2 cellular contexts compared by ENCODE assay signal in genomic region chr5:128673970-128674369, GRCh38.
A peak's percentile ranks its signal among the peaks of the same experiment; 100 is the strongest.
TF ChIP-seq lines count a peak whose summit lies in the region.

No MANE protein-coding gene starts in this region.

TF ChIP-seq in GM23338, 12 proteins besides CTCF, POLR2A, EP300 and RAD21 (continued from another document):
- TF ChIP-seq, protein P1, sequence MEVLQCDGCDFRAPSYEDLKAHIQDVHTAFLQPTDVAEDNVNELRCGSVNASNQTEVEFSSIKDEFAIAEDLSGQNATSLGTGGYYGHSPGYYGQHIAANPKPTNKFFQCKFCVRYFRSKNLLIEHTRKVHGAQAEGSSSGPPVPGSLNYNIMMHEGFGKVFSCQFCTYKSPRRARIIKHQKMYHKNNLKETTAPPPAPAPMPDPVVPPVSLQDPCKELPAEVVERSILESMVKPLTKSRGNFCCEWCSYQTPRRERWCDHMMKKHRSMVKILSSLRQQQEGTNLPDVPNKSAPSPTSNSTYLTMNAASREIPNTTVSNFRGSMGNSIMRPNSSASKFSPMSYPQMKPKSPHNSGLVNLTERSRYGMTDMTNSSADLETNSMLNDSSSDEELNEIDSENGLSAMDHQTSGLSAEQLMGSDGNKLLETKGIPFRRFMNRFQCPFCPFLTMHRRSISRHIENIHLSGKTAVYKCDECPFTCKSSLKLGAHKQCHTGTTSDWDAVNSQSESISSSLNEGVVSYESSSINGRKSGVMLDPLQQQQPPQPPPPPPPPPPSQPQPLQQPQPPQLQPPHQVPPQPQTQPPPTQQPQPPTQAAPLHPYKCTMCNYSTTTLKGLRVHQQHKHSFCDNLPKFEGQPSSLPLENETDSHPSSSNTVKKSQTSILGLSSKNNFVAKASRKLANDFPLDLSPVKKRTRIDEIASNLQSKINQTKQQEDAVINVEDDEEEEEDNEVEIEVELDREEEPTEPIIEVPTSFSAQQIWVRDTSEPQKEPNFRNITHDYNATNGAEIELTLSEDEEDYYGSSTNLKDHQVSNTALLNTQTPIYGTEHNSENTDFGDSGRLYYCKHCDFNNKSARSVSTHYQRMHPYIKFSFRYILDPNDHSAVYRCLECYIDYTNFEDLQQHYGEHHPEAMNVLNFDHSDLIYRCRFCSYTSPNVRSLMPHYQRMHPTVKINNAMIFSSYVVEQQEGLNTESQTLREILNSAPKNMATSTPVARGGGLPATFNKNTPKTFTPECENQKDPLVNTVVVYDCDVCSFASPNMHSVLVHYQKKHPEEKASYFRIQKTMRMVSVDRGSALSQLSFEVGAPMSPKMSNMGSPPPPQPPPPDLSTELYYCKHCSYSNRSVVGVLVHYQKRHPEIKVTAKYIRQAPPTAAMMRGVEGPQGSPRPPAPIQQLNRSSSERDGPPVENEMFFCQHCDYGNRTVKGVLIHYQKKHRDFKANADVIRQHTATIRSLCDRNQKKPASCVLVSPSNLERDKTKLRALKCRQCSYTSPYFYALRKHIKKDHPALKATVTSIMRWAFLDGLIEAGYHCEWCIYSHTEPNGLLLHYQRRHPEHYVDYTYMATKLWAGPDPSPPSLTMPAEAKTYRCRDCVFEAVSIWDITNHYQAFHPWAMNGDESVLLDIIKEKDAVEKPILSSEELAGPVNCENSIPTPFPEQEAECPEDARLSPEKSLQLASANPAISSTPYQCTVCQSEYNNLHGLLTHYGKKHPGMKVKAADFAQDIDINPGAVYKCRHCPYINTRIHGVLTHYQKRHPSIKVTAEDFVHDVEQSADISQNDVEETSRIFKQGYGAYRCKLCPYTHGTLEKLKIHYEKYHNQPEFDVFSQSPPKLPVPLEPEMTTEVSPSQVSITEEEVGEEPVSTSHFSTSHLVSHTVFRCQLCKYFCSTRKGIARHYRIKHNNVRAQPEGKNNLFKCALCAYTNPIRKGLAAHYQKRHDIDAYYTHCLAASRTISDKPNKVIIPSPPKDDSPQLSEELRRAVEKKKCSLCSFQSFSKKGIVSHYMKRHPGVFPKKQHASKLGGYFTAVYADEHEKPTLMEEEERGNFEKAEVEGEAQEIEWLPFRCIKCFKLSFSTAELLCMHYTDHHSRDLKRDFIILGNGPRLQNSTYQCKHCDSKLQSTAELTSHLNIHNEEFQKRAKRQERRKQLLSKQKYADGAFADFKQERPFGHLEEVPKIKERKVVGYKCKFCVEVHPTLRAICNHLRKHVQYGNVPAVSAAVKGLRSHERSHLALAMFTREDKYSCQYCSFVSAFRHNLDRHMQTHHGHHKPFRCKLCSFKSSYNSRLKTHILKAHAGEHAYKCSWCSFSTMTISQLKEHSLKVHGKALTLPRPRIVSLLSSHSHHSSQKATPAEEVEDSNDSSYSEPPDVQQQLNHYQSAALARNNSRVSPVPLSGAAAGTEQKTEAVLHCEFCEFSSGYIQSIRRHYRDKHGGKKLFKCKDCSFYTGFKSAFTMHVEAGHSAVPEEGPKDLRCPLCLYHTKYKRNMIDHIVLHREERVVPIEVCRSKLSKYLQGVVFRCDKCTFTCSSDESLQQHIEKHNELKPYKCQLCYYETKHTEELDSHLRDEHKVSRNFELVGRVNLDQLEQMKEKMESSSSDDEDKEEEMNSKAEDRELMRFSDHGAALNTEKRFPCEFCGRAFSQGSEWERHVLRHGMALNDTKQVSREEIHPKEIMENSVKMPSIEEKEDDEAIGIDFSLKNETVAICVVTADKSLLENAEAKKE (CRISPR knock-in tag; IDR thresholded peaks at IDR 0.05) = no peak
- no peak for TF ChIP-seq ZNF331 (CRISPR knock-in tag; IDR thresholded peaks at IDR 0.05; ENCODE audit: low read depth)

TF ChIP-seq in Ishikawa, 13 proteins besides CTCF, POLR2A, EP300 and RAD21 (continued from another document):
- TF ChIP-seq FOXM1 (IDR thresholded peaks at IDR 0.05; ENCODE audit: borderline replicate concordance, low read depth) (peak; percentile 81), TCF12 (IDR thresholded peaks at IDR 0.05; ENCODE audit: low read depth) (peak; percentile 88), EGR1 (IDR thresholded peaks at IDR 0.05) (no peak), YY1 (IDR thresholded peaks at IDR 0.05; ENCODE audit: low read depth) (peak; percentile 63; the same call in 1 of the 2 replicates), TEAD4 (IDR thresholded peaks at IDR 0.05) (peak; percentile 88)
